13 cellular contexts compared by ENCODE assay signal in genomic region chr1:172948457-172948856, GRCh38.
DNase-seq lines count a peak whose midpoint lies in the region; ATAC-seq lines count a peak whose summit lies in the region.
"Had no signal": no experiment of that assay in that cellular context is flagged by ENCODE, and none has a peak within 500 bp of the region (broad histone marks: within the 10 kb centered on the region; RNA-seq: fewer than 3 reads in every experiment).

No MANE protein-coding gene starts in this region.

- H3K27ac Mint-ChIP-seq in activated CD4-positive, alpha-beta T cell treated with anti-CD3 and anti-CD28 coated beads, Interleukin-2, amount 10 ng/mL, durations not matched to agents 24 days and 14 days: no peak overlapping the region
- H3K27ac Mint-ChIP-seq: brain, IgD-negative memory B cell had no signal

- peak; percentile 7 to 8 for DNase-seq in activated CD4-positive, alpha-beta T cell treated with anti-CD3 and anti-CD28 coated beads, Interleukin-2, amount 50 U/mL, for 4 hours
- DNase-seq in activated CD4-positive, alpha-beta T cell treated with anti-CD3 and anti-CD28 coated beads, Interleukin-2, amount 10 ng/mL, durations not matched to agents 24 days and 14 days: no peak
- DNase-seq in RKO (ENCODE audit: low spot score): peak; percentile 78
- DNase-seq in fibroblast of gingiva (ENCODE audit: low read depth): peak; percentile 30
- DNase-seq in stimulated activated CD8-positive, alpha-beta memory T cell treated with anti-CD3 and anti-CD28 coated beads, Interleukin-2, amount 100 ng/mL, for 48 hours (ENCODE audit: low read depth in 2 of 2): peak; percentile 4 to 5
- DNase-seq in NCI-H2171 treated with DMSO at 0.1 percent for 48 hours (lab: John Stamatoyannopoulos, UW): no peak
- no peak for DNase-seq in ureter (ENCODE audit: low spot score)
- DNase-seq: NCI-H510A treated with DMSO at 0.1 percent for 48 hours, spleen, upper lobe of left lung had no signal

- peaks cover 40% of the 10 kb centered on the region for H3K27me3 Mint-ChIP-seq in activated CD4-positive, alpha-beta T cell treated with anti-CD3 and anti-CD28 coated beads, Interleukin-2, amount 10 ng/mL, durations not matched to agents 24 days and 14 days

- no peak overlapping the region for H3K4me3 Mint-ChIP-seq in activated CD4-positive, alpha-beta T cell treated with anti-CD3 and anti-CD28 coated beads, Interleukin-2, amount 10 ng/mL, durations not matched to agents 24 days and 14 days
- H3K4me3 Mint-ChIP-seq: brain, IgD-negative memory B cell had no signal

- ATAC-seq in HG03439 (IDR thresholded peaks at IDR 0.05; ENCODE audit: unreplicated experiment): no peak

- H3K4me1 Mint-ChIP-seq in activated CD4-positive, alpha-beta T cell treated with anti-CD3 and anti-CD28 coated beads, Interleukin-2, amount 10 ng/mL, durations not matched to agents 24 days and 14 days: peaks cover 7% of the 10 kb centered on the region
- H3K4me1 Mint-ChIP-seq: brain had no signal

- peaks cover 5% of the 10 kb centered on the region for H3K9me3 Mint-ChIP-seq in activated CD4-positive, alpha-beta T cell treated with anti-CD3 and anti-CD28 coated beads, Interleukin-2, amount 10 ng/mL, durations not matched to agents 24 days and 14 days
- H3K9me3 Mint-ChIP-seq: brain, IgD-negative memory B cell had no signal

- no peaks in the 10 kb centered on the region for H3K36me3 Mint-ChIP-seq in activated CD4-positive, alpha-beta T cell treated with anti-CD3 and anti-CD28 coated beads, Interleukin-2, amount 10 ng/mL, durations not matched to agents 24 days and 14 days (ENCODE audit: low read depth)
- H3K36me3 Mint-ChIP-seq: brain had no signal

- intact Hi-C loops in activated CD4-positive, alpha-beta T cell treated with anti-CD3 and anti-CD28 coated beads, Interleukin-2, amount 10 ng/mL, durations not matched to agents 24 days and 14 days (cut with micrococcal nuclease): no loop called here

Comparison
In these comparisons a context has a peak if more than half of its experiments do, and no peak if none do; other contexts are left out.
1. DNase-seq: peak in activated CD4-positive, alpha-beta T cell treated with anti-CD3 and anti-CD28 coated beads, Interleukin-2, amount 50 U/mL, for 4 hours (2 of 2), RKO (single experiment), fibroblast of gingiva (single experiment) and stimulated activated CD8-positive, alpha-beta memory T cell treated with anti-CD3 and anti-CD28 coated beads, Interleukin-2, amount 100 ng/mL, for 48 hours (2 of 2); none in activated CD4-positive, alpha-beta T cell treated with anti-CD3 and anti-CD28 coated beads, Interleukin-2, amount 10 ng/mL, durations not matched to agents 24 days and 14 days (single experiment), NCI-H2171 treated with DMSO at 0.1 percent for 48 hours (single experiment) and ureter (single experiment).